In the genomic region with DNA sequence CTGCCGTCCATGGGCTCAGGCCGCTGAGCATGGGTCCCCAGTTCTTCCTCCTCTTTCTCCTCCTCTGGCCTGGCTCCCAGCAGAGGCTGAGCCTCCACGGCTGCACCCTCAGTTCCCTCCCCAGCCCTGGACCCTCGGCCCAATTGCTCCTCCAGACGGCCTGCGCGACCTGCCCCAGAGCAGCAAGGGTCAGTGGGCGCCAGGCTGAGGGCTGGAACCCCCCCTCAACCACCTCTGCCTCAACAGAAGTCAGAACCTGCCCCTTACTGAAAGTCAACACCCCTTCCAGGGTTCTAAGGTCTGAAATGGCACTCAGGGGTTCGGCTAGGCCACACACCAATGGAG, we compare ENCODE assay signal across 1 cellular context.
TF ChIP-seq lines count a peak whose summit lies in the region.

No MANE protein-coding gene starts in this region.

TF ChIP-seq in H1, 55 proteins besides CTCF, POLR2A, EP300 and RAD21:
- TF ChIP-seq KDM5A (IDR thresholded peaks at IDR 0.05; ENCODE audit: low read length) (no peak), TAF1 (IDR thresholded peaks at IDR 0.05; ENCODE audit: low read depth, low read length) (no peak)
- TF ChIP-seq, protein P1, sequence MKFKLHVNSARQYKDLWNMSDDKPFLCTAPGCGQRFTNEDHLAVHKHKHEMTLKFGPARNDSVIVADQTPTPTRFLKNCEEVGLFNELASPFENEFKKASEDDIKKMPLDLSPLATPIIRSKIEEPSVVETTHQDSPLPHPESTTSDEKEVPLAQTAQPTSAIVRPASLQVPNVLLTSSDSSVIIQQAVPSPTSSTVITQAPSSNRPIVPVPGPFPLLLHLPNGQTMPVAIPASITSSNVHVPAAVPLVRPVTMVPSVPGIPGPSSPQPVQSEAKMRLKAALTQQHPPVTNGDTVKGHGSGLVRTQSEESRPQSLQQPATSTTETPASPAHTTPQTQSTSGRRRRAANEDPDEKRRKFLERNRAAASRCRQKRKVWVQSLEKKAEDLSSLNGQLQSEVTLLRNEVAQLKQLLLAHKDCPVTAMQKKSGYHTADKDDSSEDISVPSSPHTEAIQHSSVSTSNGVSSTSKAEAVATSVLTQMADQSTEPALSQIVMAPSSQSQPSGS (IDR thresholded peaks at IDR 0.05; ENCODE audit: low read length): no peak
